10 cellular contexts compared by ENCODE assay signal in the genomic region with DNA sequence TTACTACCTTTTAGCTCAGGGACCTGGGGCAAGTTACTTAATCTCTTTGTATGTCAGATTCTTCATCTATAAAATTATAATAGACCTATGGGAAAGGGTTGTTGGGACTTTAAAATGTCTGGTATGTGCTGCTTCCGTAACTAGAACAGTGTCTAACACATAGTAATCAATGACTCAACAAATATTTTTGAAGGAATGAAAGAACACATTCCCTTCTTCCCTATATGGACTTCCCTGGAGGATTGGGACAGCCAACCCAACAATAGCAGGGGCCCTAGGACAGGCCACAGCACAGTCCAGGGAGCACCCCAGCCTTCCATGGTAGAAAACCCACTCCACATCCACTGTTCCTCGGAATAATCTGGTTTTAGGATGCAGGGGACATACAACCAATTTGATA. TPM values are rescaled to one million over a fixed set of nuclear protein-coding genes. Genes with fewer than 3 reads are reported as not detected.
DNase-seq lines count a peak whose midpoint lies in the region; ATAC-seq, FAIRE-seq and TF ChIP-seq lines count a peak whose summit lies in the region.
"Had no signal": no experiment of that assay in that cellular context is flagged by ENCODE, and none has a peak within 500 bp of the region (broad histone marks: within the 10 kb centered on the region; RNA-seq: fewer than 3 reads in every experiment).

No MANE protein-coding gene starts in this region.

- peaks cover 0 to 16% of the 10 kb centered on the region in 2 donors for H3K4me1 ChIP-seq in right atrium auricular region
- H3K4me1 ChIP-seq: testis had no signal

- no peak overlapping the region for H3K4me3 ChIP-seq in H7 (ENCODE audit: insufficient read depth, low read depth, low read length)
- no peak overlapping the region for H3K4me3 ChIP-seq in right atrium auricular region
- H3K4me3 ChIP-seq: testis had no signal

- peak; percentile 26 for DNase-seq in COLO829 (ENCODE audit: low spot score)
- peak; percentile 63 for DNase-seq in RCC 7860 (ENCODE audit: low spot score)
- peak; percentile 44 for DNase-seq in epidermal melanocyte (ENCODE audit: insufficient read length, low spot score)
- peak; percentile 79 for DNase-seq in non-pigmented ciliary epithelial cell (ENCODE audit: low read depth)
- DNase-seq in H7, result no peak
- DNase-seq in DMS79 treated with DMSO at 0.1 percent for 48 hours (lab: John Stamatoyannopoulos, UW), result no peak
- DNase-seq in right atrium auricular region (ENCODE audit: low spot score), result no peak
- DNase-seq: DMS79, testis had no signal

- TF ChIP-seq CTCF in right atrium auricular region (IDR thresholded peaks at IDR 0.05), result no peak

- H3K36me3 ChIP-seq in H7 (replicated peaks; ENCODE audit: control insufficient read depth, insufficient read depth, low read length) (no peaks in the 10 kb centered on the region), right atrium auricular region (no peaks in the 10 kb centered on the region)

- no peaks in the 10 kb centered on the region for H3K9me3 ChIP-seq in right atrium auricular region
- H3K9me3 ChIP-seq: testis had no signal

- ATAC-seq in HG03432 (IDR thresholded peaks at IDR 0.05; ENCODE audit: unreplicated experiment), result no peak

- FAIRE-seq in RCC 7860 (lab: Jason Lieb, UNC), result no peak

- peak overlapping the region in 1 of 2 donors; percentile 15 for H3K27ac ChIP-seq in right atrium auricular region
- H3K27ac ChIP-seq: testis had no signal

- no peaks in the 10 kb centered on the region; the same call in 1 of the 2 replicates for H3K27me3 ChIP-seq in H7 (ENCODE audit: control insufficient read depth, insufficient read depth, low read length)
- H3K27me3 ChIP-seq in right atrium auricular region, result no peaks in the 10 kb centered on the region
- H3K27me3 ChIP-seq: testis had no signal

RNA-seq across cellular contexts. Expression of gene TPD52L1, which starts 50.7 kb away (rescaled TPM):
- 7.3 and 15.6 TPM in 2 replicates for total RNA-seq in H7 (2014; rRNA removed; shearing (Covaris generic))
- 10 to 100 TPM; 29.4 to 96.7 TPM for total RNA-seq in right atrium auricular region

Comparison
In these comparisons a context has a peak if more than half of its experiments do, and no peak if none do; other contexts are left out.
1. DNase-seq: peak in COLO829 (single experiment), RCC 7860 (single experiment), epidermal melanocyte (single experiment) and non-pigmented ciliary epithelial cell (single experiment); none in H7 (single experiment), DMS79 treated with DMSO at 0.1 percent for 48 hours (single experiment) and right atrium auricular region (single experiment).